In the genomic region with DNA sequence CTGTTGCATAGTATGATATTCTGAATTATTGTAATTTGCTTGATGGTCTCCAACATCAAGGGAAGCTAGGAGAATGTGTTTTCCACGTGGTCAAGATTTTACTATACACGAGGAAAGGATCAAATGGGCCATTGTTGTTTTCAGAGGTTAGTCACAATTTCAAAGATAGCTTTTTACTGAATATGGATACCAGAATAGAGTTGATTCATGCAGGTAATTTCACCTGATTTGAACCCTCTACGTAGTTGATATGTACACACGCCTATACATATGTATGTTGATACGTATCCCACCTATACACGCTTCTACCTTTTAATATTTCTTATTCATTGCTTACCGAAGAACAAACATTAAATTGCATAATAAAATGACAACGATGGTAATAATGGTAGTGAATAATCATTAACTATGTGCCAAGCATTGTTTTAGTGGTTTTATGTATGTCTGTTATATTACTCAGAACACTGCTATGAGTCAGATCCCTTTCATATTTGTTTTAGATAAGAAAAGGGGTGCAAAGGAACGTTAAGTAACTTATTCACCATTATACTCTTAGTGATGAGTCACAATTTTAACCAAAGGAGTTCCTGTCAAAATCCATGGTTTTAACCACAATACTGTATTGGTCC, we compare ENCODE assay signal across 1 cellular context.
TF ChIP-seq lines count a peak whose summit lies in the region.
"Not testable (repeated sequence)": the region's sequence is repeated elsewhere in the genome, so short reads cannot be mapped to it uniquely, and the experiment has no call there.

No MANE protein-coding gene starts in this region.

TF ChIP-seq in HepG2, 621 proteins besides CTCF, POLR2A, EP300 and RAD21 (continued from another document):
- TF ChIP-seq, protein P1, sequence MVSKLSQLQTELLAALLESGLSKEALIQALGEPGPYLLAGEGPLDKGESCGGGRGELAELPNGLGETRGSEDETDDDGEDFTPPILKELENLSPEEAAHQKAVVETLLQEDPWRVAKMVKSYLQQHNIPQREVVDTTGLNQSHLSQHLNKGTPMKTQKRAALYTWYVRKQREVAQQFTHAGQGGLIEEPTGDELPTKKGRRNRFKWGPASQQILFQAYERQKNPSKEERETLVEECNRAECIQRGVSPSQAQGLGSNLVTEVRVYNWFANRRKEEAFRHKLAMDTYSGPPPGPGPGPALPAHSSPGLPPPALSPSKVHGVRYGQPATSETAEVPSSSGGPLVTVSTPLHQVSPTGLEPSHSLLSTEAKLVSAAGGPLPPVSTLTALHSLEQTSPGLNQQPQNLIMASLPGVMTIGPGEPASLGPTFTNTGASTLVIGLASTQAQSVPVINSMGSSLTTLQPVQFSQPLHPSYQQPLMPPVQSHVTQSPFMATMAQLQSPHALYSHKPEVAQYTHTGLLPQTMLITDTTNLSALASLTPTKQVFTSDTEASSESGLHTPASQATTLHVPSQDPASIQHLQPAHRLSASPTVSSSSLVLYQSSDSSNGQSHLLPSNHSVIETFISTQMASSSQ (IDR thresholded peaks at IDR 0.05; ENCODE audit: low read depth): 0 out of 2 replicates have a peak, but pooled peaks have one; percentile 57
- TF ChIP-seq, protein P1 (CRISPR knock-in tag; IDR thresholded peaks at IDR 0.05; ENCODE audit: borderline replicate concordance): not testable (repeated sequence)
- peak; percentile 52 for TF ChIP-seq GATAD2A (CRISPR knock-in tag; IDR thresholded peaks at IDR 0.05)
- peak; percentile 50; the same call in 1 of the 2 replicates for TF ChIP-seq FOXA3 (CRISPR knock-in tag; IDR thresholded peaks at IDR 0.05)
- TF ChIP-seq SOX5 (CRISPR knock-in tag; IDR thresholded peaks at IDR 0.05; ENCODE audit: borderline replicate concordance): peak; percentile 86
- 0 out of 2 replicates have a peak, but pooled peaks have one; percentile 22 for TF ChIP-seq ZNF12 (CRISPR knock-in tag; IDR thresholded peaks at IDR 0.05)
- peak; percentile 54; the same call in 1 of the 2 replicates for TF ChIP-seq RARA (CRISPR knock-in tag; IDR thresholded peaks at IDR 0.05)
- TF ChIP-seq CEBPB (IDR thresholded peaks at IDR 0.05; ENCODE audit: borderline replicate concordance, low read depth, low read length): peak; percentile 57; the same call in 1 of the 2 replicates
- TF ChIP-seq CEBPG (CRISPR knock-in tag; IDR thresholded peaks at IDR 0.05): peak; percentile 62
- TF ChIP-seq, protein P2, sequence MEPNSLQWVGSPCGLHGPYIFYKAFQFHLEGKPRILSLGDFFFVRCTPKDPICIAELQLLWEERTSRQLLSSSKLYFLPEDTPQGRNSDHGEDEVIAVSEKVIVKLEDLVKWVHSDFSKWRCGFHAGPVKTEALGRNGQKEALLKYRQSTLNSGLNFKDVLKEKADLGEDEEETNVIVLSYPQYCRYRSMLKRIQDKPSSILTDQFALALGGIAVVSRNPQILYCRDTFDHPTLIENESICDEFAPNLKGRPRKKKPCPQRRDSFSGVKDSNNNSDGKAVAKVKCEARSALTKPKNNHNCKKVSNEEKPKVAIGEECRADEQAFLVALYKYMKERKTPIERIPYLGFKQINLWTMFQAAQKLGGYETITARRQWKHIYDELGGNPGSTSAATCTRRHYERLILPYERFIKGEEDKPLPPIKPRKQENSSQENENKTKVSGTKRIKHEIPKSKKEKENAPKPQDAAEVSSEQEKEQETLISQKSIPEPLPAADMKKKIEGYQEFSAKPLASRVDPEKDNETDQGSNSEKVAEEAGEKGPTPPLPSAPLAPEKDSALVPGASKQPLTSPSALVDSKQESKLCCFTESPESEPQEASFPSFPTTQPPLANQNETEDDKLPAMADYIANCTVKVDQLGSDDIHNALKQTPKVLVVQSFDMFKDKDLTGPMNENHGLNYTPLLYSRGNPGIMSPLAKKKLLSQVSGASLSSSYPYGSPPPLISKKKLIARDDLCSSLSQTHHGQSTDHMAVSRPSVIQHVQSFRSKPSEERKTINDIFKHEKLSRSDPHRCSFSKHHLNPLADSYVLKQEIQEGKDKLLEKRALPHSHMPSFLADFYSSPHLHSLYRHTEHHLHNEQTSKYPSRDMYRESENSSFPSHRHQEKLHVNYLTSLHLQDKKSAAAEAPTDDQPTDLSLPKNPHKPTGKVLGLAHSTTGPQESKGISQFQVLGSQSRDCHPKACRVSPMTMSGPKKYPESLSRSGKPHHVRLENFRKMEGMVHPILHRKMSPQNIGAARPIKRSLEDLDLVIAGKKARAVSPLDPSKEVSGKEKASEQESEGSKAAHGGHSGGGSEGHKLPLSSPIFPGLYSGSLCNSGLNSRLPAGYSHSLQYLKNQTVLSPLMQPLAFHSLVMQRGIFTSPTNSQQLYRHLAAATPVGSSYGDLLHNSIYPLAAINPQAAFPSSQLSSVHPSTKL (CRISPR knock-in tag; IDR thresholded peaks at IDR 0.05): peak; percentile 62
- TF ChIP-seq, protein P3, sequence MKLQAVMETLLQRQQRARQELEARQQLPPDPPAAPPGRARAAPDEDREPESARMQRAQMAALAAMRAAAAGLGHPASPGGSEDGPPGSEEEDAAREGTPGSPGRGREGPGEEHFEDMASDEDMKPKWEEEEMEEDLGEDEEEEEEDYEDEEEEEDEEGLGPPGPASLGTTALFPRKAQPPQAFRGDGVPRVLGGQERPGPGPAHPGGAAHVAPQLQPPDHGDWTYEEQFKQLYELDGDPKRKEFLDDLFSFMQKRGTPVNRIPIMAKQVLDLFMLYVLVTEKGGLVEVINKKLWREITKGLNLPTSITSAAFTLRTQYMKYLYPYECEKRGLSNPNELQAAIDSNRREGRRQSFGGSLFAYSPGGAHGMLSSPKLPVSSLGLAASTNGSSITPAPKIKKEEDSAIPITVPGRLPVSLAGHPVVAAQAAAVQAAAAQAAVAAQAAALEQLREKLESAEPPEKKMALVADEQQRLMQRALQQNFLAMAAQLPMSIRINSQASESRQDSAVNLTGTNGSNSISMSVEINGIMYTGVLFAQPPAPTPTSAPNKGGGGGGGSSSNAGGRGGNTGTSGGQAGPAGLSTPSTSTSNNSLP (IDR thresholded peaks at IDR 0.05; ENCODE audit: low read depth, low read length): peak; percentile 60
